Comparison of ENCODE assay signal across 18 cellular contexts in genomic region chrX:134572816-134573682, GRCh38.
DNase-seq lines count a peak whose midpoint lies in the region; ATAC-seq and TF ChIP-seq lines count a peak whose summit lies in the region.
"Had no signal": no experiment of that assay in that cellular context is flagged by ENCODE, and none has a peak within 500 bp of the region (broad histone marks: within the 10 kb centered on the region; RNA-seq: fewer than 3 reads in every experiment).

No MANE protein-coding gene starts in this region.

- H3K4ac ChIP-seq in IMR-90 (ENCODE audit: low read depth, low read length), result no peak overlapping the region

- H2AK9ac ChIP-seq in IMR-90 (replicated peaks; ENCODE audit: low read depth, low read length, poor library complexity), result peak overlapping the region; percentile 35

- intact Hi-C loops in IMR-90 (cut with micrococcal nuclease), result no loop called here
- intact Hi-C loops in naive thymus-derived CD4-positive, alpha-beta T cell (cut with micrococcal nuclease), result no loop called here

- in situ Hi-C loops in IMR-90 (cut with MboI; ENCODE audit: low sequenced_read_pairs), result no loop called here

- no peak overlapping the region for H2AK5ac ChIP-seq in IMR-90 (ENCODE audit: low read depth, low read length)

- H3K4me3 ChIP-seq in IMR-90 (ENCODE audit: insufficient read depth, low read depth, low read length), result no peak overlapping the region
- no peak overlapping the region for H3K4me3 ChIP-seq in fibroblast of pulmonary artery (replicated peaks; ENCODE audit: low read depth, low read length)
- no peak overlapping the region for H3K4me3 ChIP-seq in naive thymus-derived CD4-positive, alpha-beta T cell (ENCODE audit: low read length)
- H3K4me3 ChIP-seq: left lung had no signal

- H3K4me3 Mint-ChIP-seq in naive thymus-derived CD4-positive, alpha-beta T cell, result no peak overlapping the region
- H3K4me3 Mint-ChIP-seq: activated naive CD8-positive, alpha-beta T cell treated with anti-CD3 and anti-CD28 coated beads for 36 hours had no signal

- CTCF ChIA-PET in IMR-90 (lab: Yijun Ruan, JAX), result no interaction called here
- CTCF ChIA-PET in naive thymus-derived CD4-positive, alpha-beta T cell (lab: Charles Lee), result no interaction called here

- no peaks in the 10 kb centered on the region for H3K27me3 ChIP-seq in IMR-90 (ENCODE audit: control insufficient read depth, insufficient read depth, low read length)
- no peaks in the 10 kb centered on the region for H3K27me3 ChIP-seq in naive thymus-derived CD4-positive, alpha-beta T cell (ENCODE audit: control insufficient read depth in 2 of 2, insufficient read depth in 2 of 2, low read length in 2 of 2)
- H3K27me3 ChIP-seq: left lung had no signal

- no peak overlapping the region for H4K8ac ChIP-seq in IMR-90 (ENCODE audit: low read depth in 2 of 2, low read length in 2 of 2)

- H2BK20ac ChIP-seq in IMR-90 (ENCODE audit: low read depth, low read length), result no peak overlapping the region

- H3K9me1 ChIP-seq in IMR-90 (ENCODE audit: insufficient read depth, low read length), result peaks cover 6% of the 10 kb centered on the region; the same call in 1 of the 2 replicates

- peaks cover 3% of the 10 kb centered on the region; the same call in 1 of the 2 replicates for H3K4me1 ChIP-seq in IMR-90 (ENCODE audit: control insufficient read depth, insufficient read depth, low read length)
- no peaks in the 10 kb centered on the region for H3K4me1 ChIP-seq in naive thymus-derived CD4-positive, alpha-beta T cell (ENCODE audit: control insufficient read depth in 2 of 2, insufficient read depth in 2 of 2, low read length in 2 of 2)
- H3K4me1 ChIP-seq: left lung, parathyroid adenoma had no signal

- no peak for TF ChIP-seq CTCF in IMR-90 (conservative IDR thresholded peaks at IDR 0.05; ENCODE audit: low read depth, low read length)
- no peak for TF ChIP-seq CTCF in fibroblast of pulmonary artery (IDR thresholded peaks at IDR 0.05; ENCODE audit: low read length, missing control alignments)

- no peak overlapping the region for H3K56ac ChIP-seq in IMR-90 (ENCODE audit: extremely low read depth, insufficient read depth, low read length)

- H3K27ac Mint-ChIP-seq in naive thymus-derived CD4-positive, alpha-beta T cell, result no peak overlapping the region
- H3K27ac Mint-ChIP-seq: activated naive CD8-positive, alpha-beta T cell treated with anti-CD3 and anti-CD28 coated beads for 36 hours had no signal

- H3K36me3 ChIP-seq in IMR-90 (ENCODE audit: control insufficient read depth, insufficient read depth, low read length), result no peaks in the 10 kb centered on the region
- H3K36me3 ChIP-seq in naive thymus-derived CD4-positive, alpha-beta T cell (ENCODE audit: control insufficient read depth in 2 of 3, insufficient read depth in 3 of 3, low read length in 3 of 3), result no peaks in the 10 kb centered on the region
- H3K36me3 ChIP-seq: left lung had no signal

- H3K23ac ChIP-seq in IMR-90 (ENCODE audit: low read depth, low read length), result no peak overlapping the region

- ATAC-seq in IMR-90 (ENCODE audit: low read depth) (no peak), SK-N-SH treated with all-trans-retinoic acid at 6 μM for 48 hours (peak; percentile 8; the same call in 1 of the 3 replicates), GM19463 (IDR thresholded peaks at IDR 0.05; ENCODE audit: unreplicated experiment) (no peak), GM21723 (IDR thresholded peaks at IDR 0.05; ENCODE audit: unreplicated experiment) (no peak), HG03095 (IDR thresholded peaks at IDR 0.05; ENCODE audit: unreplicated experiment) (no peak)
- ATAC-seq in naive thymus-derived CD4-positive, alpha-beta T cell, result no peak
- ATAC-seq: left lung had no signal

- H3K36me3 Mint-ChIP-seq in naive thymus-derived CD4-positive, alpha-beta T cell, result no peaks in the 10 kb centered on the region
- H3K36me3 Mint-ChIP-seq: activated naive CD8-positive, alpha-beta T cell treated with anti-CD3 and anti-CD28 coated beads for 36 hours had no signal

- no peak for TF ChIP-seq POLR2A in IMR-90 (IDR thresholded peaks at IDR 0.05; ENCODE audit: low read depth, low read length)

- no peak overlapping the region for H2BK120ac ChIP-seq in IMR-90 (ENCODE audit: low read depth, low read length)

- no peak overlapping the region for H4K91ac ChIP-seq in IMR-90 (ENCODE audit: insufficient read depth, low read depth, low read length)

- H3K14ac ChIP-seq in IMR-90 (replicated peaks; ENCODE audit: low read depth, low read length), result no peak overlapping the region

- no peak overlapping the region for H2BK15ac ChIP-seq in IMR-90 (ENCODE audit: low read depth, low read length)

- POLR2A ChIA-PET in IMR-90 (lab: Charles Lee; ENCODE audit: unreplicated experiment), result interaction anchor here (0.7 kb wide), 1 partner anchor 127 kb away, joined by 3 read pairs; no protein-coding TSS in a partner anchor
- POLR2A ChIA-PET in naive thymus-derived CD4-positive, alpha-beta T cell (lab: Charles Lee), result no interaction called here

- H3K9me3 ChIP-seq in IMR-90 (ENCODE audit: control insufficient read depth, insufficient read depth, low read length), result 0 out of 2 replicates have a peak, but pooled peaks cover 2% of the 10 kb centered on the region
- no peaks in the 10 kb centered on the region for H3K9me3 ChIP-seq in naive thymus-derived CD4-positive, alpha-beta T cell (ENCODE audit: control insufficient read depth in 2 of 3, low read length in 3 of 3)
- H3K9me3 ChIP-seq: left lung had no signal

- peaks cover 0 to 2% (median 0%) of the 10 kb centered on the region in 7 donors for H3K4me1 Mint-ChIP-seq in naive thymus-derived CD4-positive, alpha-beta T cell
- H3K4me1 Mint-ChIP-seq: activated naive CD8-positive, alpha-beta T cell treated with anti-CD3 and anti-CD28 coated beads for 36 hours had no signal

- no CpG with 5 or more reads among the region's 5 CpGs for WGBS in IMR-90 (ENCODE audit: extremely low coverage in 2 of 2, insufficient read length in 1 of 2), 2 experiments

- dilution Hi-C loops in IMR-90 (cut with HindIII; ENCODE audit: low sequenced_read_pairs, unreplicated experiment), result no loop called here

- H3K4me2 ChIP-seq in IMR-90 (ENCODE audit: low read depth, low read length), result no peak overlapping the region

- H2AFZ ChIP-seq in IMR-90 (replicated peaks; ENCODE audit: low read length, poor library complexity), result no peak overlapping the region
- H2AFZ ChIP-seq: parathyroid adenoma had no signal

- H3K27ac ChIP-seq in IMR-90 (ENCODE audit: insufficient read depth, low read length), result no peak overlapping the region
- H3K27ac ChIP-seq in naive thymus-derived CD4-positive, alpha-beta T cell (ENCODE audit: low read depth, low read length), result no peak overlapping the region
- H3K27ac ChIP-seq: left lung, parathyroid adenoma had no signal

- H4K20me1 ChIP-seq in IMR-90 (ENCODE audit: insufficient read depth, low read length), result no peaks in the 10 kb centered on the region

- no TSS peak for BruUV-seq in IMR-90 (replicated peaks; lab: Mats Ljungman, UMichigan)

- no peaks in the 10 kb centered on the region for H3K9me3 Mint-ChIP-seq in naive thymus-derived CD4-positive, alpha-beta T cell
- H3K9me3 Mint-ChIP-seq: activated naive CD8-positive, alpha-beta T cell treated with anti-CD3 and anti-CD28 coated beads for 36 hours had no signal

- H3K18ac ChIP-seq in IMR-90 (ENCODE audit: low read depth, low read length), result no peak overlapping the region

- H2BK5ac ChIP-seq in IMR-90 (ENCODE audit: low read depth, low read length, poor library complexity, severe bottlenecking), result no peak overlapping the region

- peak; percentile 61 for DNase-seq in Daoy (ENCODE audit: low read depth)
- peak; percentile 48 for DNase-seq in IMR-90
- peak; percentile 7 for DNase-seq in fibroblast of pulmonary artery (ENCODE audit: low read depth)
- no peak for DNase-seq in naive thymus-derived CD4-positive, alpha-beta T cell
- DNase-seq: activated CD4-positive, alpha-beta T cell treated with anti-CD3 and anti-CD28 coated beads, Interleukin-2, amount 50 U/mL, for 48 hours; activated naive CD8-positive, alpha-beta T cell treated with anti-CD3 and anti-CD28 coated beads for 36 hours; activated T-cell treated with anti-CD3 and anti-CD28 coated beads, Interleukin-2, amount 50 U/mL, for 48 hours; caudate nucleus; GF-D8; left lung; NCI-H1694 treated with DMSO at 0.1 percent for 48 hours; stimulated activated CD4-positive, alpha-beta T cell treated with anti-CD3 and anti-CD28 coated beads, Interleukin-4, amount 100 ng/mL, for 1 hour; substantia nigra had no signal

- H3K79me1 ChIP-seq in IMR-90 (ENCODE audit: low read depth in 1 of 2, low read length in 2 of 2), result no peaks in the 10 kb centered on the region

- peaks cover 0 to 5% (median 0%) of the 10 kb centered on the region in 5 donors for H3K27me3 Mint-ChIP-seq in naive thymus-derived CD4-positive, alpha-beta T cell
- H3K27me3 Mint-ChIP-seq: activated naive CD8-positive, alpha-beta T cell treated with anti-CD3 and anti-CD28 coated beads for 36 hours had no signal

- no peak for TF ChIP-seq RAD21 in IMR-90 (IDR thresholded peaks at IDR 0.05; ENCODE audit: low read length)

- H3K9ac ChIP-seq in IMR-90 (ENCODE audit: low read depth, low read length), result no peak overlapping the region
- H3K9ac ChIP-seq: parathyroid adenoma had no signal

- no peak overlapping the region for H4K5ac ChIP-seq in IMR-90 (ENCODE audit: low read depth, low read length)

TF ChIP-seq in IMR-90, 13 proteins besides CTCF, POLR2A, EP300 and RAD21 (continues in another document):
- TF ChIP-seq RFX5 (IDR thresholded peaks at IDR 0.05; ENCODE audit: low read depth, low read length) (no peak), MAZ (IDR thresholded peaks at IDR 0.05; ENCODE audit: borderline replicate concordance, low read depth, low read length) (no peak), RCOR1 (IDR thresholded peaks at IDR 0.05; ENCODE audit: insufficient replicate concordance, low read length) (no peak), SMC3 (IDR thresholded peaks at IDR 0.05; ENCODE audit: low read depth, low read length) (no peak)

TF ChIP-seq in SK-N-SH treated with all-trans-retinoic acid at 6 μM for 48 hours, 23 proteins besides CTCF, POLR2A, EP300 and RAD21:
- TF ChIP-seq CREB5 (CRISPR knock-in tag; IDR thresholded peaks at IDR 0.05; ENCODE audit: low read depth), result no peak
TF ChIP-seq in SK-N-SH treated with all-trans-retinoic acid at 6 μM for 48 hours: peak in this region for 0.

Comparison
In these comparisons a context has a peak if more than half of its experiments do, and no peak if none do; other contexts are left out.
1. DNase-seq: peak in Daoy (single experiment), IMR-90 (single experiment) and fibroblast of pulmonary artery (single experiment); none in naive thymus-derived CD4-positive, alpha-beta T cell (0 of 9).